ENCODE assay signal across 8 cellular contexts in genomic region chr19:53879145-53880037, GRCh38. TPM values are rescaled to one million over a fixed set of nuclear protein-coding genes. Genes with fewer than 3 reads are reported as not detected.
A peak's percentile ranks its signal among the peaks of the same experiment; 100 is the strongest.
DNase-seq lines count a peak whose midpoint lies in the region; ATAC-seq and TF ChIP-seq lines count a peak whose summit lies in the region.

No MANE protein-coding gene starts in this region.

- no peaks in the 10 kb centered on the region for H3K36me3 ChIP-seq in neural cell (ENCODE audit: insufficient read depth, low read length)

- peak overlapping the region; percentile 66 for H3K9ac ChIP-seq in neural cell (ENCODE audit: low read length)

- peak; percentile 16 for TF ChIP-seq RAD21 in neural cell (conservative IDR thresholded peaks at IDR 0.05)

- peak overlapping the region; percentile 74 for H3K4me3 ChIP-seq in neural cell (ENCODE audit: low read length)

- H3K9me3 ChIP-seq in neural cell (ENCODE audit: low read length): no peaks in the 10 kb centered on the region

- H3F3A ChIP-seq in neural cell (ENCODE audit: insufficient read depth, low read length, poor library complexity, severe bottlenecking): no peaks in the 10 kb centered on the region

- DNase-seq in AML-193 (lab: John Stamatoyannopoulos, UW) (peak; percentile 47 to 52), GM19240 (ENCODE audit: insufficient read length, low spot score) (peak; percentile 90), RWPE1 (ENCODE audit: low spot score) (peak; percentile 88), activated gamma-delta T cell treated with Interleukin-2 at 50 U/mL for 16 hours (peak; percentile 82), foreskin keratinocyte (peak; percentile 37 to 57)
- peak; percentile 71 for DNase-seq in stimulated activated naive CD4-positive, alpha-beta T cell treated with Interleukin-2 at 50 U/mL for 16 hours (lab: John Stamatoyannopoulos, UW)

- no peaks in the 10 kb centered on the region for H4K20me1 ChIP-seq in neural cell (ENCODE audit: insufficient read depth)

- H2AFZ ChIP-seq in neural cell (ENCODE audit: low read depth, low read length): peak overlapping the region; percentile 74

- peak overlapping the region; percentile 94 for H3K4me2 ChIP-seq in neural cell (ENCODE audit: low read length)

- peak; percentile 52 for TF ChIP-seq EP300 in neural cell (conservative IDR thresholded peaks at IDR 0.05; ENCODE audit: poor library complexity, severe bottlenecking)

- POLR2A ChIA-PET in RWPE1 (lab: Yijun Ruan, JAX; ENCODE audit: low non-redundant PET): interaction anchor here (0.6 kb wide), 1 partner anchor 9 kb away, joined by 3 read pairs; no protein-coding TSS in a partner anchor

- no peaks in the 10 kb centered on the region for H3K79me2 ChIP-seq in neural cell (replicated peaks; ENCODE audit: insufficient read depth, low read length)

- H3K27me3 ChIP-seq in foreskin keratinocyte: peaks cover 42% of the 10 kb centered on the region
- H3K27me3 ChIP-seq in neural cell (ENCODE audit: insufficient read depth, low read depth, low read length): no peaks in the 10 kb centered on the region

- no peaks in the 10 kb centered on the region for H3K9me2 ChIP-seq in neural cell (ENCODE audit: insufficient read depth, low read length)

- H3K27ac ChIP-seq in RWPE1 (peak overlapping the region; percentile 47), foreskin keratinocyte (peak overlapping the region; percentile 18), neural cell (ENCODE audit: low read length) (peak overlapping the region; percentile 67)

- TF ChIP-seq CTCF in RWPE1 (conservative IDR thresholded peaks at IDR 0.05; ENCODE audit: low read depth) (no peak), foreskin keratinocyte (conservative IDR thresholded peaks at IDR 0.05) (no peak), neural cell (IDR thresholded peaks at IDR 0.05; ENCODE audit: poor library complexity, severe bottlenecking) (no peak)

- H3K4me1 ChIP-seq in foreskin keratinocyte: no peaks in the 10 kb centered on the region

- CTCF ChIA-PET in RWPE1 (lab: Yijun Ruan, JAX): interaction anchor here (0.5 kb wide), 1 partner anchor 20 kb away, joined by 5 read pairs; no protein-coding TSS in a partner anchor

- ATAC-seq in HG03565 (IDR thresholded peaks at IDR 0.05; ENCODE audit: unreplicated experiment): peak; percentile 85
- ATAC-seq in foreskin keratinocyte: peak; percentile 89

TF ChIP-seq in neural cell, 6 proteins besides CTCF, POLR2A, EP300 and RAD21:
- no peak for TF ChIP-seq EZH2 (IDR thresholded peaks at IDR 0.05; ENCODE audit: borderline replicate concordance, insufficient read depth, low read length, poor library complexity, severe bottlenecking)
- no peak for TF ChIP-seq SMC3 (conservative IDR thresholded peaks at IDR 0.05; ENCODE audit: poor library complexity)
- no peak for TF ChIP-seq REST (IDR thresholded peaks at IDR 0.05; ENCODE audit: borderline replicate concordance)
- peak; percentile 66 for TF ChIP-seq MXI1 (conservative IDR thresholded peaks at IDR 0.05; ENCODE audit: poor library complexity, severe bottlenecking)
- no peak for TF ChIP-seq TAF1 (IDR thresholded peaks at IDR 0.05; ENCODE audit: low read depth)
- TF ChIP-seq POLR2AphosphoS5 (IDR thresholded peaks at IDR 0.05): peak; percentile 56

RNA-seq across cellular contexts. Expression of gene PRKCG, which starts 2.6 kb away (rescaled TPM):
- total RNA-seq in foreskin keratinocyte: 0.07 TPM in 1 of 2 replicates, not detected in the other
- polyA plus RNA-seq in foreskin keratinocyte (0.02 and 0.03 TPM in 2 replicates), neural cell (0.99 and 2.2 TPM in 2 replicates)
- polyA minus RNA-seq in neural cell: 3.0 and 5.4 TPM in 2 replicates

RNA-seq across cellular contexts. Expression of gene MYADM, which starts 11.7 kb away (rescaled TPM):
- 22.8 and 31.4 TPM in 2 replicates for total RNA-seq in foreskin keratinocyte
- polyA plus RNA-seq in foreskin keratinocyte: 23.2 and 25.3 TPM in 2 replicates
- polyA plus RNA-seq in neural cell: 2.5 and 4.5 TPM in 2 replicates
- 5.1 and 6.5 TPM in 2 replicates for polyA minus RNA-seq in neural cell

RNA-seq across cellular contexts. Expression of gene CACNG7, which starts 29.7 kb away (rescaled TPM):
- total RNA-seq in foreskin keratinocyte: not detected in 2 replicates
- not detected in 2 replicates for polyA plus RNA-seq in foreskin keratinocyte
- polyA plus RNA-seq in neural cell: 27.8 and 37.0 TPM in 2 replicates
- polyA minus RNA-seq in neural cell: 25.4 and 29.2 TPM in 2 replicates

RNA-seq across cellular contexts. Expression of gene NLRP12, which starts 55.3 kb away (rescaled TPM):
- total RNA-seq in foreskin keratinocyte: not detected in 2 replicates
- not detected in 2 replicates for polyA plus RNA-seq in foreskin keratinocyte
- polyA plus RNA-seq in neural cell: not detected in 2 replicates
- not detected in 2 replicates for polyA minus RNA-seq in neural cell

Comparison
In these comparisons a context has a peak if more than half of its experiments do, and no peak if none do; other contexts are left out.
1. Peak in every context shown above with its lines: DNase-seq, ATAC-seq, H3K4me3 ChIP-seq and H3K27ac ChIP-seq.
2. RNA of gene CACNG7, which starts 29.7 kb away (polyA plus RNA-seq): 27.8 to 37.0 TPM in neural cell; not detected in foreskin keratinocyte; every median in the first group is over 10 times any median in the second.